ENCODE assay signal across 10 cellular contexts in the genomic region with DNA sequence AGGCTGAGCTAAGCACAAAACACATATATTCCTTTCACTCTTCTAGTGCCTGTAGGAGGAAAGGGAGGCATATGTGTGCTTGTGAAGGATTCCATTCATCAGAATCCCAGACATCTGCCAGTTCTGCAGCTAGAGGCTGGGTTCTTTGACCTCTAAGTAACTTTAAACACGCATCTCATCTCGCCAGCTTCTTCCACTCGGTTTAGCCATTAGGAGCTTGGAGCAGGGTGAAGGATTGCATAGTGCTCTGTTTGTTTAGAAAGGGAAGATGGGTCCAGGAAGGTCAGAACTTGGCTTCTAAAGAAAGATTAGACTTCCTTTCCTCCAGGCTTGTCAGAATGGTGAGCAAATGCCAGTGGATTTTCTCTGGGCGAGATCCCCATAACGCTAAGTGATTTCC. TPM values are rescaled to one million over a fixed set of nuclear protein-coding genes. Genes with fewer than 3 reads are reported as not detected.
DNase-seq lines count a peak whose midpoint lies in the region; ATAC-seq and TF ChIP-seq lines count a peak whose summit lies in the region.
"Had no signal": no experiment of that assay in that cellular context is flagged by ENCODE, and none has a peak within 500 bp of the region (broad histone marks: within the 10 kb centered on the region; RNA-seq: fewer than 3 reads in every experiment).

No MANE protein-coding gene starts in this region.

- TF ChIP-seq CTCF in chondrocyte (IDR thresholded peaks at IDR 0.05) = no peak

- no peak for ATAC-seq in natural killer cell treated with Interleukin-12 subunit alpha and Interleukin-12 subunit beta and Interleukin-15 and Interleukin-18, amount 100 ng/mL, for 72 hours
- no peak for ATAC-seq in stimulated activated naive B cell treated with anti-CD40 and anti-IgM and Interleukin-4, amounts not matched to agents 10 μg/mL and 1 μg/mL and 100 μg/mL, for 72 hours (replicated peaks)

- peaks cover 0 to 17% of the 10 kb centered on the region in 2 donors for H3K36me3 Mint-ChIP-seq in CD4-positive, alpha-beta memory T cell
- H3K36me3 Mint-ChIP-seq in chondrocyte (ENCODE audit: low read depth) = no peaks in the 10 kb centered on the region
- no peaks in the 10 kb centered on the region for H3K36me3 Mint-ChIP-seq in natural killer cell treated with Interleukin-12 subunit alpha and Interleukin-12 subunit beta and Interleukin-15 and Interleukin-18, amount 100 ng/mL, for 72 hours
- no peaks in the 10 kb centered on the region for H3K36me3 Mint-ChIP-seq in stimulated activated naive B cell treated with anti-CD40 and anti-IgM and Interleukin-4, amounts not matched to agents 10 μg/mL and 1 μg/mL and 100 μg/mL, for 72 hours

- CTCF ChIA-PET in CD4-positive, alpha-beta memory T cell (lab: Charles Lee; ENCODE audit: partially characterized antibody) = interaction anchor here (1.2 to 1.4 kb wide), 2 partner anchors 23 to 39 kb away, joined by 3 to 4 read pairs; no protein-coding TSS in a partner anchor

- H3K4me1 Mint-ChIP-seq in CD4-positive, alpha-beta memory T cell = peaks cover 33 to 81% (median 54%) of the 10 kb centered on the region in 4 donors
- peaks cover 61% of the 10 kb centered on the region for H3K4me1 Mint-ChIP-seq in chondrocyte (ENCODE audit: low read depth)
- H3K4me1 Mint-ChIP-seq in natural killer cell treated with Interleukin-12 subunit alpha and Interleukin-12 subunit beta and Interleukin-15 and Interleukin-18, amount 100 ng/mL, for 72 hours (ENCODE audit: low read depth in 2 of 2) = peaks cover 29 to 34% of the 10 kb centered on the region in 2 donors
- H3K4me1 Mint-ChIP-seq in stimulated activated naive B cell treated with anti-CD40 and anti-IgM and Interleukin-4, amounts not matched to agents 10 μg/mL and 1 μg/mL and 100 μg/mL, for 72 hours = peaks cover 15 to 41% of the 10 kb centered on the region in 2 donors

- no peaks in the 10 kb centered on the region for H3K9me3 Mint-ChIP-seq in CD4-positive, alpha-beta memory T cell
- H3K9me3 Mint-ChIP-seq in chondrocyte (ENCODE audit: low read depth) = no peaks in the 10 kb centered on the region
- H3K9me3 Mint-ChIP-seq in natural killer cell treated with Interleukin-12 subunit alpha and Interleukin-12 subunit beta and Interleukin-15 and Interleukin-18, amount 100 ng/mL, for 72 hours = no peaks in the 10 kb centered on the region
- H3K9me3 Mint-ChIP-seq in stimulated activated naive B cell treated with anti-CD40 and anti-IgM and Interleukin-4, amounts not matched to agents 10 μg/mL and 1 μg/mL and 100 μg/mL, for 72 hours = no peaks in the 10 kb centered on the region

- no peaks in the 10 kb centered on the region for H3K36me3 ChIP-seq in CD4-positive, alpha-beta memory T cell (ENCODE audit: insufficient read depth, low read length)
- peaks cover 2% of the 10 kb centered on the region; the same call in 1 of the 2 replicates for H3K36me3 ChIP-seq in MG63
- H3K36me3 ChIP-seq in effector memory CD4-positive, alpha-beta T cell (ENCODE audit: control insufficient read depth, insufficient read depth, low read length) = no peaks in the 10 kb centered on the region

- intact Hi-C loops in CD4-positive, alpha-beta memory T cell (cut with micrococcal nuclease) = no loop called here

- peaks cover 64% of the 10 kb centered on the region for H3K4me1 ChIP-seq in CD4-positive, alpha-beta memory T cell (ENCODE audit: insufficient read depth, low read length)
- H3K4me1 ChIP-seq in effector memory CD4-positive, alpha-beta T cell (ENCODE audit: control insufficient read depth, insufficient read depth, low read length, poor library complexity, severe bottlenecking) = peaks cover 29% of the 10 kb centered on the region

- H3K9me3 ChIP-seq in CD4-positive, alpha-beta memory T cell (ENCODE audit: control insufficient read depth in 1 of 2, low read length in 2 of 2) = no peaks in the 10 kb centered on the region
- no peaks in the 10 kb centered on the region for H3K9me3 ChIP-seq in MG63
- H3K9me3 ChIP-seq in effector memory CD4-positive, alpha-beta T cell (ENCODE audit: control insufficient read depth, low read length) = no peaks in the 10 kb centered on the region

- peak overlapping the region; percentile 27 to 99 (median 74) for H3K27ac Mint-ChIP-seq in CD4-positive, alpha-beta memory T cell
- H3K27ac Mint-ChIP-seq in chondrocyte (ENCODE audit: unreplicated experiment) = peak overlapping the region; percentile 73
- peak overlapping the region in 1 of 2 donors; percentile 97 for H3K27ac Mint-ChIP-seq in natural killer cell treated with Interleukin-12 subunit alpha and Interleukin-12 subunit beta and Interleukin-15 and Interleukin-18, amount 100 ng/mL, for 72 hours
- no peak overlapping the region for H3K27ac Mint-ChIP-seq in stimulated activated naive B cell treated with anti-CD40 and anti-IgM and Interleukin-4, amounts not matched to agents 10 μg/mL and 1 μg/mL and 100 μg/mL, for 72 hours

- peak overlapping the region in 4 of 8 donors; percentile 14 to 98 (median 28) for H3K4me3 Mint-ChIP-seq in CD4-positive, alpha-beta memory T cell
- H3K4me3 Mint-ChIP-seq in chondrocyte (ENCODE audit: unreplicated experiment) = no peak overlapping the region
- peak overlapping the region; percentile 17 for H3K4me3 Mint-ChIP-seq in natural killer cell treated with Interleukin-12 subunit alpha and Interleukin-12 subunit beta and Interleukin-15 and Interleukin-18, amount 100 ng/mL, for 72 hours
- H3K4me3 Mint-ChIP-seq in stimulated activated naive B cell treated with anti-CD40 and anti-IgM and Interleukin-4, amounts not matched to agents 10 μg/mL and 1 μg/mL and 100 μg/mL, for 72 hours = no peak overlapping the region

- DNase-seq in CD4-positive, alpha-beta memory T cell = no peak
- DNase-seq in MG63 = peak; percentile 77
- no peak for DNase-seq in chondrocyte (ENCODE audit: low spot score)
- DNase-seq in natural killer cell treated with Interleukin-12 subunit alpha and Interleukin-12 subunit beta and Interleukin-15 and Interleukin-18, amount 100 ng/mL, for 72 hours (ENCODE audit: low spot score) = no peak
- no peak for DNase-seq in NCI-H1092 treated with DMSO at 0.1 percent for 48 hours (lab: John Stamatoyannopoulos, UW)
- DNase-seq in effector memory CD4-positive, alpha-beta T cell = no peak
- DNase-seq in stimulated activated naive B cell treated with anti-CD40 and anti-IgM and Interleukin-4, amounts not matched to agents 10 μg/mL and 1 μg/mL and 100 μg/mL, for 72 hours = no peak
- DNase-seq: activated CD4-positive, alpha-beta T cell treated with anti-CD3 and anti-CD28 coated beads for 4 hours; MM.1S; small intestine had no signal

- H3K4me3 ChIP-seq in CD4-positive, alpha-beta memory T cell (ENCODE audit: low read length in 2 of 2) = no peak overlapping the region
- H3K4me3 ChIP-seq in MG63 = no peak overlapping the region; the same call in 1 of the 2 replicates
- H3K4me3 ChIP-seq in effector memory CD4-positive, alpha-beta T cell (ENCODE audit: insufficient read depth, low read depth, low read length, poor library complexity, severe bottlenecking) = no peak overlapping the region

- no peaks in the 10 kb centered on the region for H3K27me3 Mint-ChIP-seq in CD4-positive, alpha-beta memory T cell
- no peaks in the 10 kb centered on the region for H3K27me3 Mint-ChIP-seq in chondrocyte (ENCODE audit: low read depth)
- H3K27me3 Mint-ChIP-seq in natural killer cell treated with Interleukin-12 subunit alpha and Interleukin-12 subunit beta and Interleukin-15 and Interleukin-18, amount 100 ng/mL, for 72 hours = no peaks in the 10 kb centered on the region
- no peaks in the 10 kb centered on the region for H3K27me3 Mint-ChIP-seq in stimulated activated naive B cell treated with anti-CD40 and anti-IgM and Interleukin-4, amounts not matched to agents 10 μg/mL and 1 μg/mL and 100 μg/mL, for 72 hours

- no peak overlapping the region for H3K27ac ChIP-seq in CD4-positive, alpha-beta memory T cell (ENCODE audit: low read depth, low read length)
- H3K27ac ChIP-seq in effector memory CD4-positive, alpha-beta T cell (ENCODE audit: insufficient read depth, low read length, poor library complexity, severe bottlenecking) = no peak overlapping the region

- POLR2A ChIA-PET in CD4-positive, alpha-beta memory T cell (lab: Charles Lee; ENCODE audit: partially characterized antibody) = interaction anchor here (1.2 to 6.1 kb wide), 3 partner anchors 18 to 39 kb away, joined by 3 to 70 read pairs (median 46); no protein-coding TSS in a partner anchor

- no peaks in the 10 kb centered on the region for H3K27me3 ChIP-seq in CD4-positive, alpha-beta memory T cell (ENCODE audit: insufficient read depth, low read length)
- H3K27me3 ChIP-seq in MG63 = no peaks in the 10 kb centered on the region
- H3K27me3 ChIP-seq in effector memory CD4-positive, alpha-beta T cell (replicated peaks; ENCODE audit: control insufficient read depth, insufficient read depth, low read length, poor library complexity, severe bottlenecking) = no peaks in the 10 kb centered on the region

RNA-seq across cellular contexts. Expression of a gene that starts 43.6 kb away (rescaled TPM):
- total RNA-seq in CD4-positive, alpha-beta memory T cell = 10 to 100 TPM; 68.6 to 70.1 TPM
- 100 to 1,000 TPM; 153 to 156 TPM for polyA plus RNA-seq in CD4-positive, alpha-beta memory T cell
- 72.2 and 83.2 TPM in 2 replicates for total RNA-seq in MG63 (2014; rRNA removed; shearing (Covaris generic); ENCODE audit: low replicate concordance)
- total RNA-seq in chondrocyte = 95.5 to 110 TPM (median 103 TPM) in 3 replicates
- 100 to 1,000 TPM; 169 to 185 TPM for total RNA-seq in natural killer cell treated with Interleukin-12 subunit alpha and Interleukin-12 subunit beta and Interleukin-15 and Interleukin-18, amount 100 ng/mL, for 72 hours
